Comparison of ENCODE assay signal across 8 cellular contexts in genomic region chr18:35580748-35581534, GRCh38. TPM values are rescaled to one million over a fixed set of nuclear protein-coding genes. Genes with fewer than 3 reads are reported as not detected.
A peak's percentile ranks its signal among the peaks of the same experiment; 100 is the strongest.
DNase-seq lines count a peak whose midpoint lies in the region; ATAC-seq, FAIRE-seq and TF ChIP-seq lines count a peak whose summit lies in the region.

No MANE protein-coding gene starts in this region.

- H3K9me3 Mint-ChIP-seq in stimulated activated naive B cell treated with anti-CD40 and anti-IgM and Interleukin-4, amounts not matched to agents 10 μg/mL and 1 μg/mL and 100 μg/mL, for 72 hours, result peaks cover 10 to 16% of the 10 kb centered on the region in 2 donors

- TF ChIP-seq CTCF in A549 (IDR thresholded peaks at IDR 0.05), result no peak

- no peak for TF ChIP-seq RAD21 in A549 (conservative IDR thresholded peaks at IDR 0.05 in 1 of 2, IDR thresholded peaks at IDR 0.05 in 1 of 2)

- H3K27ac Mint-ChIP-seq in stimulated activated naive B cell treated with anti-CD40 and anti-IgM and Interleukin-4, amounts not matched to agents 10 μg/mL and 1 μg/mL and 100 μg/mL, for 72 hours, result peak overlapping the region; percentile 91

- H3K4me1 ChIP-seq in A549 (peaks cover 7% of the 10 kb centered on the region; the same call in 1 of the 3 replicates), esophagus (ENCODE audit: control insufficient read depth in 2 of 2, insufficient read depth in 2 of 2, low read length in 1 of 2) (peaks cover 0 to 2% of the 10 kb centered on the region in 2 donors), muscle layer of colon (ENCODE audit: insufficient read depth, low read length) (peaks cover 14% of the 10 kb centered on the region)

- H3K36me3 ChIP-seq in esophagus (ENCODE audit: control insufficient read depth in 2 of 2, insufficient read depth in 2 of 2, low read length in 1 of 2), result no peaks in the 10 kb centered on the region
- no peaks in the 10 kb centered on the region for H3K36me3 ChIP-seq in muscle layer of colon (ENCODE audit: insufficient read depth, low read length)

- H3K4me1 Mint-ChIP-seq in stimulated activated naive B cell treated with anti-CD40 and anti-IgM and Interleukin-4, amounts not matched to agents 10 μg/mL and 1 μg/mL and 100 μg/mL, for 72 hours, result peaks cover 29 to 49% of the 10 kb centered on the region in 2 donors

- peaks cover 0 to 4% of the 10 kb centered on the region in 2 donors for H3K27me3 Mint-ChIP-seq in stimulated activated naive B cell treated with anti-CD40 and anti-IgM and Interleukin-4, amounts not matched to agents 10 μg/mL and 1 μg/mL and 100 μg/mL, for 72 hours

- DNase-seq in A549 (ENCODE audit: low read depth in 1 of 2, low spot score in 1 of 2) (peak in 1 of 2 experiments; percentile 51), NCI-H69 (lab: John Stamatoyannopoulos, UW) (peak; percentile 86), activated T-cell treated with anti-CD3 and anti-CD28 coated beads for 48 hours (ENCODE audit: low read depth) (peak; percentile 46)
- peak; percentile 65 for DNase-seq in stimulated activated naive B cell treated with anti-CD40 and anti-IgM and Interleukin-4, amounts not matched to agents 10 μg/mL and 1 μg/mL and 100 μg/mL, for 72 hours

- peak overlapping the region; percentile 35 for H3K9ac ChIP-seq in muscle layer of colon (ENCODE audit: low read length)

- TF ChIP-seq EP300 in A549 (IDR thresholded peaks at IDR 0.05), result no peak

- FAIRE-seq in A549 (lab: Jason Lieb, UNC), result no peak

- H3K9me3 ChIP-seq in A549 (peaks cover 11% of the 10 kb centered on the region; the same call in 1 of the 3 replicates), esophagus (ENCODE audit: control insufficient read depth in 2 of 2, insufficient read depth in 1 of 2, low read depth in 1 of 2, low read length in 1 of 2) (no peaks in the 10 kb centered on the region), muscle layer of colon (ENCODE audit: low read length) (no peaks in the 10 kb centered on the region)

- ATAC-seq in A549, result peak; percentile 86 to 89
- ATAC-seq in HG02981 (IDR thresholded peaks at IDR 0.05; ENCODE audit: unreplicated experiment), result peak; percentile 31
- ATAC-seq in stimulated activated naive B cell treated with anti-CD40 and anti-IgM and Interleukin-4, amounts not matched to agents 10 μg/mL and 1 μg/mL and 100 μg/mL, for 72 hours (replicated peaks), result peak; percentile 74 to 75

- peak overlapping the region; percentile 80 to 83 for H3K4me3 Mint-ChIP-seq in stimulated activated naive B cell treated with anti-CD40 and anti-IgM and Interleukin-4, amounts not matched to agents 10 μg/mL and 1 μg/mL and 100 μg/mL, for 72 hours

- H3K27ac ChIP-seq in A549, result peak overlapping the region; percentile 96 to 100
- H3K27ac ChIP-seq in esophagus (ENCODE audit: low read depth in 2 of 2, low read length in 1 of 2), result peak overlapping the region; percentile 96 to 97
- H3K27ac ChIP-seq in muscle layer of colon (ENCODE audit: low read depth, low read length), result peak overlapping the region; percentile 93

- H3K36me3 Mint-ChIP-seq in stimulated activated naive B cell treated with anti-CD40 and anti-IgM and Interleukin-4, amounts not matched to agents 10 μg/mL and 1 μg/mL and 100 μg/mL, for 72 hours, result peaks cover 15 to 28% of the 10 kb centered on the region in 2 donors

- CTCF ChIA-PET in A549 (lab: Yijun Ruan, JAX), result interaction anchor here (1.2 kb wide), 1 partner anchor 173 kb away, joined by 5 read pairs; no protein-coding TSS in a partner anchor

- no peak; the same call in 1 of the 2 replicates for TF ChIP-seq POLR2A in A549 (IDR thresholded peaks at IDR 0.05; ENCODE audit: low read length)
- peak; percentile 44 for TF ChIP-seq POLR2A in GM15510 (IDR thresholded peaks at IDR 0.05; ENCODE audit: borderline replicate concordance, extremely low read depth, insufficient read length)

- H3K27me3 ChIP-seq in esophagus (ENCODE audit: control insufficient read depth in 1 of 2, insufficient read depth in 2 of 2, low read length in 2 of 2) (no peaks in the 10 kb centered on the region), muscle layer of colon (ENCODE audit: control insufficient read depth in 1 of 2, insufficient read depth in 2 of 2, low read length in 2 of 2) (no peaks in the 10 kb centered on the region)

- POLR2A ChIA-PET in A549 (lab: Yijun Ruan, JAX), result interaction anchor here (0.6 to 1.3 kb wide), 4 partner anchors 24 to 124 kb away, joined by 3 to 10 read pairs (median 4); partner anchors contain the start of gene INO80C

- WGBS in A549 (ENCODE audit: missing lambda C conversion rate), result 1% methylated on average over 19 of the region's 94 CpGs
- 0 to 1% methylated on average over 68 to 94 of the region's 94 CpGs for WGBS in esophagus, 2 donors

- peak overlapping the region; percentile 85 for H3K4me2 ChIP-seq in A549

- peak overlapping the region; percentile 74 for H3K4me3 ChIP-seq in A549
- H3K4me3 ChIP-seq in esophagus (ENCODE audit: low read depth in 1 of 2, low read length in 2 of 2), result peak overlapping the region; percentile 72 to 86
- peak overlapping the region; percentile 51 to 66 for H3K4me3 ChIP-seq in muscle layer of colon (ENCODE audit: low read depth in 1 of 2, low read length in 2 of 2)

TF ChIP-seq in A549, 52 proteins besides CTCF, POLR2A, EP300 and RAD21:
- TF ChIP-seq JUN (IDR thresholded peaks at IDR 0.05) (peak in 1 of 2 experiments; percentile 49; a peak in 1 of 5 replicates), PHF8 (IDR thresholded peaks at IDR 0.05; ENCODE audit: borderline replicate concordance, low read depth) (peak; percentile 55), PBX3 (IDR thresholded peaks at IDR 0.05) (no peak)

RNA-seq across cellular contexts. Expression of gene GALNT1, which starts 0.6 kb away (rescaled TPM):
- polyA plus RNA-seq in A549 (2011; rRNA removed) (93.0 and 113 TPM in 2 replicates), A549 (2017; fragmentation: RNase III; extraction: RNeasy Plus Mini Kit Qiagen cat#74134 plus additional on column Dnase treatment) (94.0 to 97.4 TPM (median 96.6 TPM) in 3 replicates), esophagus (10 to 100 TPM; 37.5 to 37.7 TPM)
- 17.0 and 18.4 TPM in 2 replicates for polyA plus RNA-seq in A549 (2012; cell fraction: cytosol; rRNA removed)
- polyA plus RNA-seq in A549 (2012; cell fraction: nucleus; rRNA removed), result 4.2 and 6.5 TPM in 2 replicates
- 48.4 and 52.8 TPM in 2 replicates for polyA minus RNA-seq in A549 (2011; rRNA and poly(A)+ RNA removed)

Comparison
In these comparisons a context has a peak if more than half of its experiments do, and no peak if none do; other contexts are left out.
1. ATAC-seq: peak in every context shown above with its lines; median percentile 88 in A549; 74 in stimulated activated naive B cell treated with anti-CD40 and anti-IgM and Interleukin-4, amounts not matched to agents 10 μg/mL and 1 μg/mL and 100 μg/mL, for 72 hours; 31 in HG02981.